Comparison of ENCODE assay signal across 1 cellular context in the genomic region with DNA sequence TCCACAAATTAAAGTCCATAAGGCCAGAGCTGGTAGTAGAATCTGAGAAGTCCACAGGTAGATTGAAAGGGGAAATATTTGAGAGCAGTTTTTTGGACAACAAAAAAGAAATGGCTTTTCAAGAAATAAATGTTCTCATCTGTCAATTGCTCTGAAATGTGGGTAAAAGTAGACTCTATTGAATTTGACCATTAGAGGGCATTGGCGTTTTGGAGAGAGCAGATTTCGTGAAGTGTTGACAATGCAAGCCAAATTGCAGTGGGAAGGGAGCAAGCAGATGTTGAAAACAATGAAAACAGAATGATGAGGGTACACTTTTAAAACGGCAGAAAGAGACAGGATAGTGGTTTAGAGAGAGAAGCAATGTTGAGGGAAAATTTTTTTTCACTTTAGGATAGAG.
TF ChIP-seq lines count a peak whose summit lies in the region.

No MANE protein-coding gene starts in this region.

TF ChIP-seq in SK-N-SH, 30 proteins besides CTCF, POLR2A, EP300 and RAD21 (continued from another document):
- TF ChIP-seq, protein P1, sequence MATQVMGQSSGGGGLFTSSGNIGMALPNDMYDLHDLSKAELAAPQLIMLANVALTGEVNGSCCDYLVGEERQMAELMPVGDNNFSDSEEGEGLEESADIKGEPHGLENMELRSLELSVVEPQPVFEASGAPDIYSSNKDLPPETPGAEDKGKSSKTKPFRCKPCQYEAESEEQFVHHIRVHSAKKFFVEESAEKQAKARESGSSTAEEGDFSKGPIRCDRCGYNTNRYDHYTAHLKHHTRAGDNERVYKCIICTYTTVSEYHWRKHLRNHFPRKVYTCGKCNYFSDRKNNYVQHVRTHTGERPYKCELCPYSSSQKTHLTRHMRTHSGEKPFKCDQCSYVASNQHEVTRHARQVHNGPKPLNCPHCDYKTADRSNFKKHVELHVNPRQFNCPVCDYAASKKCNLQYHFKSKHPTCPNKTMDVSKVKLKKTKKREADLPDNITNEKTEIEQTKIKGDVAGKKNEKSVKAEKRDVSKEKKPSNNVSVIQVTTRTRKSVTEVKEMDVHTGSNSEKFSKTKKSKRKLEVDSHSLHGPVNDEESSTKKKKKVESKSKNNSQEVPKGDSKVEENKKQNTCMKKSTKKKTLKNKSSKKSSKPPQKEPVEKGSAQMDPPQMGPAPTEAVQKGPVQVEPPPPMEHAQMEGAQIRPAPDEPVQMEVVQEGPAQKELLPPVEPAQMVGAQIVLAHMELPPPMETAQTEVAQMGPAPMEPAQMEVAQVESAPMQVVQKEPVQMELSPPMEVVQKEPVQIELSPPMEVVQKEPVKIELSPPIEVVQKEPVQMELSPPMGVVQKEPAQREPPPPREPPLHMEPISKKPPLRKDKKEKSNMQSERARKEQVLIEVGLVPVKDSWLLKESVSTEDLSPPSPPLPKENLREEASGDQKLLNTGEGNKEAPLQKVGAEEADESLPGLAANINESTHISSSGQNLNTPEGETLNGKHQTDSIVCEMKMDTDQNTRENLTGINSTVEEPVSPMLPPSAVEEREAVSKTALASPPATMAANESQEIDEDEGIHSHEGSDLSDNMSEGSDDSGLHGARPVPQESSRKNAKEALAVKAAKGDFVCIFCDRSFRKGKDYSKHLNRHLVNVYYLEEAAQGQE (IDR thresholded peaks at IDR 0.05; ENCODE audit: low read depth, low read length): no peak
- TF ChIP-seq, protein P2, sequence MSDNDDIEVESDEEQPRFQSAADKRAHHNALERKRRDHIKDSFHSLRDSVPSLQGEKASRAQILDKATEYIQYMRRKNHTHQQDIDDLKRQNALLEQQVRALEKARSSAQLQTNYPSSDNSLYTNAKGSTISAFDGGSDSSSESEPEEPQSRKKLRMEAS (IDR thresholded peaks at IDR 0.05; ENCODE audit: low read depth): no peak
